8 cellular contexts compared by ENCODE assay signal in genomic region chr6:149319413-149319812, GRCh38. TPM values are rescaled to one million over a fixed set of nuclear protein-coding genes. Genes with fewer than 3 reads are reported as not detected.
DNase-seq lines count a peak whose midpoint lies in the region; ATAC-seq and TF ChIP-seq lines count a peak whose summit lies in the region.

No MANE protein-coding gene starts in this region.

- H3K27me3 ChIP-seq in CD8-positive, alpha-beta memory T cell (ENCODE audit: insufficient read depth, low read length, poor library complexity, severe bottlenecking) = no peaks in the 10 kb centered on the region
- H3K27me3 ChIP-seq in PC-9 (ENCODE audit: insufficient read depth, low read depth) (no peaks in the 10 kb centered on the region), parathyroid adenoma (ENCODE audit: control insufficient read depth, insufficient read depth, low read length) (no peaks in the 10 kb centered on the region)

- H3K4me2 ChIP-seq in PC-9 (peak overlapping the region; percentile 99), parathyroid adenoma (ENCODE audit: low read length) (peak overlapping the region; percentile 55)

- H3K4me1 Mint-ChIP-seq in CD8-positive, alpha-beta memory T cell = peaks cover 50 to 65% (median 64%) of the 10 kb centered on the region in 3 donors

- H3K4me1 ChIP-seq in CD8-positive, alpha-beta memory T cell (ENCODE audit: insufficient read depth, low read length) = peaks cover 49% of the 10 kb centered on the region
- H3K4me1 ChIP-seq in PC-9 (replicated peaks; ENCODE audit: insufficient read depth) = peaks cover 34% of the 10 kb centered on the region
- peaks cover 6% of the 10 kb centered on the region for H3K4me1 ChIP-seq in parathyroid adenoma

- no peak overlapping the region for H3K9ac ChIP-seq in parathyroid adenoma

- no peaks in the 10 kb centered on the region for H3K9me2 ChIP-seq in PC-9 (ENCODE audit: insufficient read depth)

- H2AFZ ChIP-seq in PC-9 (no peak overlapping the region), parathyroid adenoma (no peak overlapping the region)

- peak overlapping the region; percentile 87 to 95 (median 91) for H3K4me3 Mint-ChIP-seq in CD8-positive, alpha-beta memory T cell

- CTCF ChIA-PET in CD8-positive, alpha-beta memory T cell (lab: Charles Lee) = no interaction called here
- CTCF ChIA-PET in PC-9 (lab: Charles Lee) = no interaction called here

- no peak for ATAC-seq in HG02870 (IDR thresholded peaks at IDR 0.05; ENCODE audit: unreplicated experiment)

- TF ChIP-seq CTCF in PC-9 (conservative IDR thresholded peaks at IDR 0.05) (no peak), epithelial cell of esophagus (IDR thresholded peaks at IDR 0.05; ENCODE audit: insufficient read depth, low read depth, low read length, missing control alignments) (no peak), parathyroid adenoma (IDR thresholded peaks at IDR 0.05) (no peak)

- H3K9me3 Mint-ChIP-seq in CD8-positive, alpha-beta memory T cell = no peaks in the 10 kb centered on the region

- peak overlapping the region; percentile 85 for H3K4me3 ChIP-seq in CD8-positive, alpha-beta memory T cell (ENCODE audit: low read length)
- H3K4me3 ChIP-seq in PC-9 (peak overlapping the region; percentile 92), epithelial cell of esophagus (ENCODE audit: low read length) (peak overlapping the region; percentile 68), parathyroid adenoma (ENCODE audit: low read depth, low read length) (peak overlapping the region; percentile 90)

- POLR2A ChIA-PET in CD8-positive, alpha-beta memory T cell (lab: Charles Lee) = no interaction called here
- POLR2A ChIA-PET in PC-9 (lab: Charles Lee; ENCODE audit: unreplicated experiment) = no interaction called here

- DNase-seq in CD8-positive, alpha-beta memory T cell = no peak
- DNase-seq in PC-9 = no peak
- no peak for DNase-seq in epithelial cell of esophagus (ENCODE audit: low read depth)
- DNase-seq in kidney glomerular epithelial cell (lab: John Stamatoyannopoulos, UW) = no peak
- DNase-seq in Ammon's horn (ENCODE audit: low spot score) = no peak
- no peak for DNase-seq in HT-29 (ENCODE audit: low spot score)

- peaks cover 0 to 17% (median 0%) of the 10 kb centered on the region in 3 donors for H3K36me3 Mint-ChIP-seq in CD8-positive, alpha-beta memory T cell

- H3F3A ChIP-seq in PC-9 (ENCODE audit: insufficient read depth, low read depth) = peaks cover 11% of the 10 kb centered on the region; the same call in 1 of the 2 replicates

- peaks cover 0 to 2% of the 10 kb centered on the region in 2 donors for H3K27me3 Mint-ChIP-seq in CD8-positive, alpha-beta memory T cell

- peak overlapping the region; percentile 66 for H3K27ac ChIP-seq in CD8-positive, alpha-beta memory T cell (ENCODE audit: low read depth, low read length)
- H3K27ac ChIP-seq in PC-9 (peak overlapping the region; percentile 64), parathyroid adenoma (peak overlapping the region; percentile 51)

- TSS peak; percentile 36 for BruUV-seq in PC-9 (replicated peaks; lab: Mats Ljungman, UMichigan)

- H4K20me1 ChIP-seq in PC-9 (ENCODE audit: insufficient read depth) = peaks cover 53% of the 10 kb centered on the region

- H3K9me3 ChIP-seq in CD8-positive, alpha-beta memory T cell (ENCODE audit: low read length) = no peaks in the 10 kb centered on the region
- H3K9me3 ChIP-seq in PC-9 (ENCODE audit: insufficient read depth, low read depth) (no peaks in the 10 kb centered on the region), parathyroid adenoma (ENCODE audit: control insufficient read depth, low read length) (no peaks in the 10 kb centered on the region)

- H3K79me2 ChIP-seq in PC-9 (ENCODE audit: low read depth) (peaks cover 73% of the 10 kb centered on the region), parathyroid adenoma (peaks cover 2% of the 10 kb centered on the region)

- no peaks in the 10 kb centered on the region for H3K36me3 ChIP-seq in CD8-positive, alpha-beta memory T cell (ENCODE audit: insufficient read depth, low read length)
- H3K36me3 ChIP-seq in PC-9 (ENCODE audit: low read depth) = no peaks in the 10 kb centered on the region
- H3K36me3 ChIP-seq in parathyroid adenoma (ENCODE audit: control insufficient read depth, insufficient read depth, low read length) = no peaks in the 10 kb centered on the region

- intact Hi-C loops in PC-9 (cut with micrococcal nuclease; ENCODE audit: unreplicated experiment) = loop anchor here (2.0 to 5.0 kb wide), 4 partner anchors 87 to 291 kb away; no protein-coding TSS in a partner anchor

- peak overlapping the region; percentile 83 to 98 (median 94) for H3K27ac Mint-ChIP-seq in CD8-positive, alpha-beta memory T cell

RNA-seq across cellular contexts. Expression of gene TAB2, which starts 1.9 kb away (rescaled TPM):
- total RNA-seq in CD8-positive, alpha-beta memory T cell = 100 to 1,000 TPM; 103 to 109 TPM
- polyA plus RNA-seq in CD8-positive, alpha-beta memory T cell = 16.6 TPM
- 33.3 and 45.8 TPM in 2 replicates for total RNA-seq in PC-9 (2021)
- 7.9 and 11.7 TPM in 2 replicates for total RNA-seq in HT-29 (2014; rRNA removed; shearing (Covaris generic))
